Comparison of ENCODE assay signal across 9 cellular contexts in genomic region chr11:33838234-33838633, GRCh38. TPM values are rescaled to one million over a fixed set of nuclear protein-coding genes. Genes with fewer than 3 reads are reported as not detected.
"Had no signal": no experiment of that assay in that cellular context is flagged by ENCODE, and none has a peak within 500 bp of the region (broad histone marks: within the 10 kb centered on the region; RNA-seq: fewer than 3 reads in every experiment).

No MANE protein-coding gene starts in this region.

RNA-seq across cellular contexts. Expression of gene LMO2, which starts 53.6 kb away (rescaled TPM):
- total RNA-seq: activated CD4-positive, alpha-beta memory T cell treated with anti-CD3 and anti-CD28 coated beads for 36 hours; activated CD4-positive, alpha-beta memory T cell treated with anti-CD3 and anti-CD28 coated beads, Interleukin-2, amount 10 ng/mL, durations not matched to agents 7 days and 5 days; activated CD4-positive, alpha-beta T cell treated with anti-CD3 and anti-CD28 coated beads for 36 hours; activated CD4-positive, alpha-beta T cell treated with anti-CD3 and anti-CD28 coated beads, Interleukin-2, amount 10 ng/mL, durations not matched to agents 24 days and 14 days; activated CD4-positive, alpha-beta T cell treated with anti-CD3 and anti-CD28 coated beads, Interleukin-2, amount 10 ng/mL, durations not matched to agents 7 days and 5 days; activated CD8-positive, alpha-beta memory T cell treated with anti-CD3 and anti-CD28 coated beads, Interleukin-2, amount 10 ng/mL, durations not matched to agents 7 days and 5 days; activated CD8-positive, alpha-beta T cell treated with anti-CD3 and anti-CD28 coated beads for 36 hours; activated CD8-positive, alpha-beta T cell treated with anti-CD3 and anti-CD28 coated beads, Interleukin-2, amount 10 ng/mL, durations not matched to agents 7 days and 5 days; T-helper 2 cell treated with Interferon-gamma antibody and Interleukin-4, amounts not matched to agents 100 ng/mL and 5 ng/mL, for 36 hours had no signal
